ENCODE assay signal across 2 cellular contexts in genomic region chr1:156140879-156141707, GRCh38.
TF ChIP-seq lines count a peak whose summit lies in the region.

No MANE protein-coding gene starts in this region.

TF ChIP-seq in SK-N-SH, 30 proteins besides CTCF, POLR2A, EP300 and RAD21:
- TF ChIP-seq GABPA (IDR thresholded peaks at IDR 0.05; ENCODE audit: low read depth): no peak
- no peak for TF ChIP-seq FOXM1 (IDR thresholded peaks at IDR 0.05; ENCODE audit: low read depth)
- no peak for TF ChIP-seq CHD2 (IDR thresholded peaks at IDR 0.05; ENCODE audit: low read length, partially characterized antibody)
- TF ChIP-seq, protein P1, sequence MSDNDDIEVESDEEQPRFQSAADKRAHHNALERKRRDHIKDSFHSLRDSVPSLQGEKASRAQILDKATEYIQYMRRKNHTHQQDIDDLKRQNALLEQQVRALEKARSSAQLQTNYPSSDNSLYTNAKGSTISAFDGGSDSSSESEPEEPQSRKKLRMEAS (IDR thresholded peaks at IDR 0.05; ENCODE audit: low read depth): no peak
- no peak for TF ChIP-seq IRF3 (IDR thresholded peaks at IDR 0.05; ENCODE audit: low read depth, low read length)
- TF ChIP-seq, protein P2, sequence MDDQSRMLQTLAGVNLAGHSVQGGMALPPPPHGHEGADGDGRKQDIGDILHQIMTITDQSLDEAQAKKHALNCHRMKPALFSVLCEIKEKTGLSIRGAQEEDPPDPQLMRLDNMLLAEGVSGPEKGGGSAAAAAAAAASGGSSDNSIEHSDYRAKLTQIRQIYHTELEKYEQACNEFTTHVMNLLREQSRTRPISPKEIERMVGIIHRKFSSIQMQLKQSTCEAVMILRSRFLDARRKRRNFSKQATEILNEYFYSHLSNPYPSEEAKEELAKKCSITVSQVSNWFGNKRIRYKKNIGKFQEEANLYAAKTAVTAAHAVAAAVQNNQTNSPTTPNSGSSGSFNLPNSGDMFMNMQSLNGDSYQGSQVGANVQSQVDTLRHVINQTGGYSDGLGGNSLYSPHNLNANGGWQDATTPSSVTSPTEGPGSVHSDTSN (IDR thresholded peaks at IDR 0.05): 0 out of 2 replicates have a peak, but pooled peaks have one; percentile 0
- TF ChIP-seq SMC3 (IDR thresholded peaks at IDR 0.05; ENCODE audit: low read depth, low read length): peak; percentile 33; the same call in 1 of the 2 replicates
- no peak for TF ChIP-seq NFIC (IDR thresholded peaks at IDR 0.05; ENCODE audit: borderline replicate concordance)

TF ChIP-seq in endothelial cell of umbilical vein, 7 proteins besides CTCF, POLR2A, EP300 and RAD21:
- no peak for TF ChIP-seq POLR2AphosphoS5 (IDR thresholded peaks at IDR 0.05; ENCODE audit: insufficient read depth, low read depth, low read length)
- no peak for TF ChIP-seq FOS (IDR thresholded peaks at IDR 0.05; ENCODE audit: borderline replicate concordance, insufficient read depth, low read length)
- TF ChIP-seq EZH2 (IDR thresholded peaks at IDR 0.05; ENCODE audit: borderline replicate concordance, low read depth, low read length, severe bottlenecking): no peak
- TF ChIP-seq, protein P1 (IDR thresholded peaks at IDR 0.05; ENCODE audit: insufficient read depth, insufficient read length): no peak
- no peak for TF ChIP-seq JUN (IDR thresholded peaks at IDR 0.05; ENCODE audit: borderline replicate concordance, insufficient read depth, insufficient read length, low read depth)
